In the genomic region with DNA sequence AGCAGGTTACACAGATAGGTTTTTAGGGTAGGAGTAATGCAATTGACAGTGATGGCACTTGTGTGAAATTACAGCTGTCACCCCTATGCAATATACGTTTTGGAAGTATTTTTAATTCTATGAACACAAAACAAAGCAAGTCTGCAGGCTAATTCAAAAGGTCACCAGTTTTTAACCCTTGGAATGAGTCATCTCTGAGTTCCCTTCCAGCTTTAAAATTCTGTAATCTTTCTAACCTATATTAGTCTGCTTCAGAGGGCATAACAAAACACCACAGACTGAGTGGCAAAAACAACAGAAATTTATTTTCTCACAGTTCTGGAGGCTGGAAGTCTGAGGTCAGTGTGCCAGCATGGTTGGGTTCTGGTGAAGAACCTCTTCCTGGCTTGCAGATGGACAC, we compare ENCODE assay signal across 28 cellular contexts.
A peak's percentile ranks its signal among the peaks of the same experiment; 100 is the strongest.
DNase-seq lines count a peak whose midpoint lies in the region; ATAC-seq, FAIRE-seq and TF ChIP-seq lines count a peak whose summit lies in the region.
"Had no signal": no experiment of that assay in that cellular context is flagged by ENCODE, and none has a peak within 500 bp of the region (broad histone marks: within the 10 kb centered on the region; RNA-seq: fewer than 3 reads in every experiment).

No MANE protein-coding gene starts in this region.

- ATAC-seq in foreskin keratinocyte, result peak; percentile 19
- ATAC-seq: activated CD8-positive, alpha-beta T cell treated with anti-CD3 and anti-CD28 coated beads, Interleukin-2, amount 10 ng/mL, durations not matched to agents 7 days and 5 days; esophagus mucosa; K562; lower lobe of right lung; Panc1 had no signal

- H3K27ac ChIP-seq in foreskin keratinocyte, result no peak overlapping the region
- H3K27ac ChIP-seq: 22Rv1, lower lobe of right lung, SJSA1, skin epidermis, WERI-Rb-1 had no signal

- no peaks in the 10 kb centered on the region for H3K27me3 ChIP-seq in foreskin keratinocyte
- H3K27me3 ChIP-seq: SJSA1 had no signal

- FAIRE-seq in GM12891 (lab: Jason Lieb, UNC), result no peak
- FAIRE-seq: frontal cortex, GM18507, K562, urothelium cell line had no signal

- no peak for TF ChIP-seq CTCF in foreskin keratinocyte (conservative IDR thresholded peaks at IDR 0.05)

- TF ChIP-seq POLR2A in GM12891 (IDR thresholded peaks at IDR 0.05; ENCODE audit: low read depth, low read length), result no peak

- no peaks in the 10 kb centered on the region for H3K4me1 ChIP-seq in foreskin keratinocyte
- H3K4me1 ChIP-seq: lower lobe of right lung, SJSA1 had no signal

- peak; percentile 10 for DNase-seq in NCI-H2227 (lab: John Stamatoyannopoulos, UW; ENCODE audit: unreplicated experiment)
- no peak for DNase-seq in NCI-H2227 treated with DMSO at 0.1 percent for 48 hours (lab: John Stamatoyannopoulos, UW)
- DNase-seq in astrocyte of the hippocampus (ENCODE audit: low read depth, low spot score), result peak; percentile 37
- DNase-seq in foreskin keratinocyte, result peak in 1 of 2 donors; percentile 27
- peak; percentile 7 for DNase-seq in stromal cell of bone marrow (ENCODE audit: low read depth)
- DNase-seq in stimulated activated CD4-positive, alpha-beta T cell treated with anti-CD3 and anti-CD28 coated beads, Interleukin-15, amount 100 ng/mL, for 24 hours, result no peak
- DNase-seq in activated naive CD4-positive, alpha-beta T cell treated with anti-CD3 and anti-CD28 coated beads, Interleukin-2, amount 50 U/mL, for 16 hours, result no peak
- DNase-seq in GM12891 (ENCODE audit: insufficient read length, low spot score), result no peak
- DNase-seq: activated CD4-positive, alpha-beta T cell treated with anti-CD3 and anti-CD28 coated beads for 4 hours; activated CD8-positive, alpha-beta T cell treated with anti-CD3 and anti-CD28 coated beads, Interleukin-2, amount 10 ng/mL, durations not matched to agents 7 days and 5 days; caudate nucleus; cortex of kidney; lower lobe of right lung; MM.1S; NCI-H1105 treated with DMSO at 0.1 percent for 48 hours; NCI-H187 treated with DMSO at 0.1 percent for 48 hours; stimulated activated naive CD4-positive, alpha-beta T cell; T1000; WERI-Rb-1 had no signal

TF ChIP-seq in GM12891, 5 proteins besides CTCF, POLR2A, EP300 and RAD21:
- TF ChIP-seq POLR2AphosphoS5 (IDR thresholded peaks at IDR 0.05; ENCODE audit: low read depth, low read length) (no peak), POU2F2 (IDR thresholded peaks at IDR 0.05; ENCODE audit: low read depth, low read length) (no peak), PAX5 (IDR thresholded peaks at IDR 0.05; ENCODE audit: insufficient read depth, low read length, severe bottlenecking) (no peak), TAF1 (IDR thresholded peaks at IDR 0.05; ENCODE audit: low read depth, low read length) (no peak), SPI1 (IDR thresholded peaks at IDR 0.05; ENCODE audit: low read depth, low read length) (no peak)

Comparison
In these comparisons a context has a peak if more than half of its experiments do, and no peak if none do; other contexts are left out.
1. DNase-seq: peak in NCI-H2227 (single experiment), astrocyte of the hippocampus (single experiment) and stromal cell of bone marrow (single experiment); none in NCI-H2227 treated with DMSO at 0.1 percent for 48 hours (single experiment), stimulated activated CD4-positive, alpha-beta T cell treated with anti-CD3 and anti-CD28 coated beads, Interleukin-15, amount 100 ng/mL, for 24 hours (single experiment), activated naive CD4-positive, alpha-beta T cell treated with anti-CD3 and anti-CD28 coated beads, Interleukin-2, amount 50 U/mL, for 16 hours (single experiment) and GM12891 (single experiment).